Comparison of ENCODE assay signal across 17 cellular contexts in genomic region chr6:79469381-79470246, GRCh38.
"Had no signal": no experiment of that assay in that cellular context is flagged by ENCODE, and none has a peak within 500 bp of the region (broad histone marks: within the 10 kb centered on the region; RNA-seq: fewer than 3 reads in every experiment).

No MANE protein-coding gene starts in this region.

- H3K27me3 ChIP-seq: gastrocnemius medialis, heart left ventricle, neural progenitor cell, suprapubic skin, transverse colon had no signal

- FAIRE-seq: small intestine, TTC549 had no signal

- H3K4me2 ChIP-seq: neural progenitor cell had no signal

- H3K36me3 ChIP-seq: gastrocnemius medialis, heart left ventricle, neural progenitor cell, prostate gland, suprapubic skin, transverse colon had no signal

- ATAC-seq: effector memory CD8-positive, alpha-beta T cell; gastrocnemius medialis; heart left ventricle; naive thymus-derived CD4-positive, alpha-beta T cell; right cardiac atrium; stimulated activated naive CD8-positive, alpha-beta T cell treated with anti-CD3 and anti-CD28 coated beads, Interleukin-15, amount 100 ng/mL, for 72 hours had no signal

- H3K9ac ChIP-seq: neural progenitor cell had no signal

- H3K27ac ChIP-seq: epithelial cell of prostate, gastrocnemius medialis, heart left ventricle, neural progenitor cell, prostate gland, SK-N-MC, suprapubic skin, transverse colon had no signal

- H3K4me1 ChIP-seq: gastrocnemius medialis, neural progenitor cell, prostate gland, transverse colon had no signal

- H2AFZ ChIP-seq: neural progenitor cell had no signal

- DNase-seq: activated CD4-positive, alpha-beta T cell treated with anti-CD3 and anti-CD28 coated beads, Interleukin-2, amount 50 U/mL, for 4 hours; effector memory CD8-positive, alpha-beta T cell; gastrocnemius medialis; heart left ventricle; naive thymus-derived CD4-positive, alpha-beta T cell; right cardiac atrium; small intestine; stimulated activated CD4-positive, alpha-beta T cell treated with anti-CD3 and anti-CD28 coated beads, Interleukin-4, amount 100 ng/mL, for 1 hour; stimulated activated naive CD8-positive, alpha-beta T cell treated with anti-CD3 and anti-CD28 coated beads, Interleukin-15, amount 100 ng/mL, for 72 hours; transverse colon had no signal

- H3K9me3 ChIP-seq: gastrocnemius medialis, heart left ventricle, prostate gland, suprapubic skin, transverse colon had no signal

- H3K4me3 ChIP-seq: gastrocnemius medialis, heart left ventricle, lung, neural progenitor cell, prostate gland, SK-N-MC, suprapubic skin, transverse colon had no signal
